ENCODE assay signal across 24 cellular contexts in genomic region chr16:76346210-76346609, GRCh38.
"Had no signal": no experiment of that assay in that cellular context is flagged by ENCODE, and none has a peak within 500 bp of the region (broad histone marks: within the 10 kb centered on the region; RNA-seq: fewer than 3 reads in every experiment).

No MANE protein-coding gene starts in this region.

- H3K4me3 ChIP-seq: hepatocyte, lower lobe of right lung, neural progenitor cell, psoas muscle, smooth muscle cell, tibial nerve, upper lobe of left lung, vagina had no signal

- H3K9me3 ChIP-seq: lower lobe of right lung, neutrophil, psoas muscle, tibial nerve, upper lobe of left lung, vagina had no signal

- H3K27me3 ChIP-seq: hepatocyte, neural progenitor cell, neutrophil, tibial nerve, upper lobe of left lung, vagina had no signal

- H3K36me3 ChIP-seq: lower lobe of right lung, neural progenitor cell, neutrophil, tibial nerve, upper lobe of left lung, vagina had no signal

- H3K4me1 ChIP-seq: lower lobe of right lung, neural progenitor cell, parathyroid adenoma, psoas muscle, tibial nerve, upper lobe of left lung, vagina had no signal

- DNase-seq: islet precursor cell; lower lobe of right lung; mammary epithelial cell; naive B cell; natural killer cell; nephron progenitor cell; occipital lobe; psoas muscle; stimulated activated CD4-positive, alpha-beta T cell treated with anti-CD3 and anti-CD28 coated beads, Interleukin-1b, Interleukin-23, amount 100 ng/mL, for 48 hours; stimulated activated CD4-positive, alpha-beta T cell treated with anti-CD3 and anti-CD28 coated beads, Interleukin-2, amount 100 ng/mL, for 48 hours; stimulated activated CD4-positive, alpha-beta T cell treated with anti-CD3 and anti-CD28 coated beads, Interleukin-4, amount 100 ng/mL, for 4 hours; stimulated activated CD8-positive, alpha-beta memory T cell treated with anti-CD3 and anti-CD28 coated beads, Interleukin-4, amount 100 ng/mL, for 48 hours; stimulated activated naive CD4-positive, alpha-beta T cell treated with Interleukin-2 at 50 U/mL for 16 hours; stimulated activated naive CD8-positive, alpha-beta T cell treated with anti-CD3 and anti-CD28 coated beads, Interleukin-15, amount 100 ng/mL, for 72 hours; substantia nigra; upper lobe of left lung had no signal

- H3K27ac ChIP-seq: hepatocyte, lower lobe of right lung, neural progenitor cell, neutrophil, parathyroid adenoma, psoas muscle, upper lobe of left lung, vagina had no signal

- ATAC-seq: lower lobe of right lung; natural killer cell; psoas muscle; stimulated activated memory B cell treated with anti-CD40 and anti-IgM and Interleukin-4, amounts not matched to agents 10 μg/mL and 1 μg/mL and 100 μg/mL, for 72 hours; stimulated activated naive CD8-positive, alpha-beta T cell treated with anti-CD3 and anti-CD28 coated beads, Interleukin-15, amount 100 ng/mL, for 72 hours had no signal
